ENCODE assay signal across 10 cellular contexts in genomic region chr2:155294358-155294757, GRCh38.
"Had no signal": no experiment of that assay in that cellular context is flagged by ENCODE, and none has a peak within 500 bp of the region (broad histone marks: within the 10 kb centered on the region; RNA-seq: fewer than 3 reads in every experiment).

No MANE protein-coding gene starts in this region.

- H3K9me3 ChIP-seq: HAP-1 had no signal

- DNase-seq: GM23248, GOT3, H7, IMR-90, Karpas-422, KBM-7 had no signal

- H3K9ac ChIP-seq: GM23248, KMS-11 had no signal

- ATAC-seq: HCT116 had no signal

- H3K4me2 ChIP-seq: KMS-11 had no signal

- H3K36me3 ChIP-seq: HAP-1 had no signal

- H3K4me3 ChIP-seq: GM23248, HAP-1 had no signal

- H3K27ac ChIP-seq: GM23248, HL-60, KMS-11 had no signal

- H2AFZ ChIP-seq: GM23248 had no signal

- H3K4me1 ChIP-seq: HAP-1 had no signal
